In genomic region chr16:23979426-23979825, GRCh38 we compare ENCODE assay signal across 22 cellular contexts.
A peak's percentile ranks its signal among the peaks of the same experiment; 100 is the strongest.
DNase-seq lines count a peak whose midpoint lies in the region; ATAC-seq and TF ChIP-seq lines count a peak whose summit lies in the region.
"Had no signal": no experiment of that assay in that cellular context is flagged by ENCODE, and none has a peak within 500 bp of the region (broad histone marks: within the 10 kb centered on the region; RNA-seq: fewer than 3 reads in every experiment).

No MANE protein-coding gene starts in this region.

- CTCF ChIA-PET in CD4-positive, alpha-beta T cell (lab: Charles Lee) = no interaction called here

- 56% methylated on average over 6 of the region's 6 CpGs for WGBS in right lobe of liver (ENCODE audit: insufficient coverage, low coverage, low lambda C conversion rate, missing lambda C conversion rate)

- intact Hi-C loops in CD4-positive, alpha-beta T cell (cut with DNase I, micrococcal nuclease) = loop anchor here in 1 of 2 experiments (5.0 kb wide), 1 partner anchor 57 kb away; no protein-coding TSS in a partner anchor
- intact Hi-C loops in right lobe of liver (cut with DNase I) = no loop called here

- H3K9me3 Mint-ChIP-seq in CD4-positive, alpha-beta T cell = no peaks in the 10 kb centered on the region
- no peaks in the 10 kb centered on the region for H3K9me3 Mint-ChIP-seq in activated T-helper 17 cell treated with anti-CD3 and anti-CD28 coated beads, Interleukin-2, amount 50 U/mL, for 72 hours
- H3K9me3 Mint-ChIP-seq in memory B cell = no peaks in the 10 kb centered on the region

- no peak for TF ChIP-seq POLR2A in right lobe of liver (IDR thresholded peaks at IDR 0.05)

- H3K27ac Mint-ChIP-seq in CD4-positive, alpha-beta T cell = peak overlapping the region; percentile 46
- H3K27ac Mint-ChIP-seq in activated T-helper 17 cell treated with anti-CD3 and anti-CD28 coated beads, Interleukin-2, amount 50 U/mL, for 72 hours = peak overlapping the region; percentile 38
- H3K27ac Mint-ChIP-seq in memory B cell = peak overlapping the region; percentile 33

- H3K27ac ChIP-seq in CD4-positive, alpha-beta T cell (ENCODE audit: low read depth, low read length) = no peak overlapping the region
- H3K27ac ChIP-seq in right lobe of liver = no peak overlapping the region
- H3K27ac ChIP-seq: BLaER1 treated with 17β-estradiol and CSF1 and Interleukin-3, amounts not matched to agents 10 nM and 100 nM; SJSA1 had no signal

- no peaks in the 10 kb centered on the region for H3K9me3 ChIP-seq in CD4-positive, alpha-beta T cell (ENCODE audit: control insufficient read depth, low read length)
- no peaks in the 10 kb centered on the region for H3K9me3 ChIP-seq in right lobe of liver
- H3K9me3 ChIP-seq: SJSA1 had no signal

- DNase-seq in CD4-positive, alpha-beta T cell = no peak
- DNase-seq in memory B cell (ENCODE audit: low spot score in 2 of 2) (no peak), superior temporal gyrus (ENCODE audit: extremely low spot score) (peak; percentile 42), right lobe of liver (no peak), C1 segment of cervical spinal cord (lab: John Stamatoyannopoulos, UW) (no peak)
- DNase-seq: EL, GF-D8, IMR-90, Karpas-422, MV-4-11, NCI-H1105 treated with DMSO at 0.1 percent for 48 hours, NCI-H1694, NCI-H2081, NCI-H2171, NCI-H345, NCI-H524 treated with DMSO at 0.1 percent for 48 hours, NCI-H82 had no signal

- no peak overlapping the region for H3K4me3 ChIP-seq in right lobe of liver
- H3K4me3 ChIP-seq: BLaER1 treated with 17β-estradiol and CSF1 and Interleukin-3, amounts not matched to agents 10 nM and 100 nM; SJSA1 had no signal

- no peak for ATAC-seq in CD4-positive, alpha-beta T cell (ENCODE audit: poor library complexity)
- ATAC-seq in activated T-helper 17 cell treated with anti-CD3 and anti-CD28 coated beads, Interleukin-2, amount 50 U/mL, for 72 hours (replicated peaks) = no peak
- no peak for ATAC-seq in memory B cell (ENCODE audit: low read depth)
- no peak for ATAC-seq in right lobe of liver
- no peak for ATAC-seq in GM21825 (IDR thresholded peaks at IDR 0.05; ENCODE audit: unreplicated experiment)
- ATAC-seq: Right ventricle myocardium inferior had no signal

- H3K4me3 Mint-ChIP-seq in CD4-positive, alpha-beta T cell = no peak overlapping the region
- H3K4me3 Mint-ChIP-seq in activated T-helper 17 cell treated with anti-CD3 and anti-CD28 coated beads, Interleukin-2, amount 50 U/mL, for 72 hours = no peak overlapping the region
- no peak overlapping the region for H3K4me3 Mint-ChIP-seq in memory B cell

- no peaks in the 10 kb centered on the region for H3K36me3 ChIP-seq in right lobe of liver
- H3K36me3 ChIP-seq: SJSA1 had no signal

- POLR2A ChIA-PET in CD4-positive, alpha-beta T cell (lab: Charles Lee) = no interaction called here

- no peaks in the 10 kb centered on the region for H3K27me3 ChIP-seq in CD4-positive, alpha-beta T cell (ENCODE audit: control insufficient read depth, insufficient read depth, low read length)
- H3K27me3 ChIP-seq in right lobe of liver = no peaks in the 10 kb centered on the region
- H3K27me3 ChIP-seq: BLaER1 treated with 17β-estradiol and CSF1 and Interleukin-3, amounts not matched to agents 10 nM and 100 nM; SJSA1 had no signal

- TF ChIP-seq CTCF in CD4-positive, alpha-beta T cell (IDR thresholded peaks at IDR 0.05) = no peak
- TF ChIP-seq CTCF in right lobe of liver (IDR thresholded peaks at IDR 0.05) = no peak

- no peaks in the 10 kb centered on the region for H3K27me3 Mint-ChIP-seq in CD4-positive, alpha-beta T cell
- no peaks in the 10 kb centered on the region for H3K27me3 Mint-ChIP-seq in activated T-helper 17 cell treated with anti-CD3 and anti-CD28 coated beads, Interleukin-2, amount 50 U/mL, for 72 hours
- H3K27me3 Mint-ChIP-seq in memory B cell = no peaks in the 10 kb centered on the region

- H3K4me1 ChIP-seq in right lobe of liver = no peaks in the 10 kb centered on the region
- H3K4me1 ChIP-seq: SJSA1 had no signal

- H3K36me3 Mint-ChIP-seq in CD4-positive, alpha-beta T cell (ENCODE audit: low read depth) = peaks cover 13% of the 10 kb centered on the region
- H3K36me3 Mint-ChIP-seq in activated T-helper 17 cell treated with anti-CD3 and anti-CD28 coated beads, Interleukin-2, amount 50 U/mL, for 72 hours (ENCODE audit: low read depth) = peaks cover 3% of the 10 kb centered on the region
- peaks cover 12% of the 10 kb centered on the region for H3K36me3 Mint-ChIP-seq in memory B cell

- H3K4me1 Mint-ChIP-seq in CD4-positive, alpha-beta T cell (ENCODE audit: low read depth) = peaks cover 39% of the 10 kb centered on the region
- H3K4me1 Mint-ChIP-seq in activated T-helper 17 cell treated with anti-CD3 and anti-CD28 coated beads, Interleukin-2, amount 50 U/mL, for 72 hours = peaks cover 30% of the 10 kb centered on the region
- H3K4me1 Mint-ChIP-seq in memory B cell = peaks cover 55% of the 10 kb centered on the region
